Comparison of ENCODE assay signal across 8 cellular contexts in the genomic region with DNA sequence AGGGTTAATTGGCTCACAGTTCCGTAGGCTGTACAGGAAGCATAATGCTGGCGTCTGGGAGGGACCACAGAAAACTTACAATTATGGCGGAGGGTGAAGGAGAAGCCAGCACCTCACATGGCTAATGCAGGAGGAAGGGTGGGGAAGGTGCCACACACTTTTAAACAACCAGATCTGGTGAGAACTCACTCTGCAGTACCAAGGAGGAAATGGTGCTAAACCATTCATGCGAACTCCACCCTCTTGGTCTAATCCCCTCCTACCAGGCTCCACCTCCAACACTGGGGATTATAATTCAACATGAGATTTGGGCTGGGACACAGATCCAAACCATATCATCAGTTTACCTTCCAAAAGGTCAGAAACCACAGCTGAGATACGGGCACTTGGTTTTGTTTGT.
"Had no signal": no experiment of that assay in that cellular context is flagged by ENCODE, and none has a peak within 500 bp of the region (broad histone marks: within the 10 kb centered on the region; RNA-seq: fewer than 3 reads in every experiment).

No MANE protein-coding gene starts in this region.

- H3K27ac Mint-ChIP-seq: GM23338, HFFc6 had no signal

- H3K4me3 Mint-ChIP-seq: GM23338, H9, HFFc6 had no signal

- H3K9me3 Mint-ChIP-seq: H9, HFFc6 had no signal

- DNase-seq: GM23248, GOT3, H7, H9, HCEC 1CT, HFFc6 had no signal

- ATAC-seq: GM23338, HCT116 had no signal
